8 cellular contexts compared by ENCODE assay signal in genomic region chr4:155060873-155061272, GRCh38.
"Had no signal": no experiment of that assay in that cellular context is flagged by ENCODE, and none has a peak within 500 bp of the region (broad histone marks: within the 10 kb centered on the region; RNA-seq: fewer than 3 reads in every experiment).

No MANE protein-coding gene starts in this region.

- H3K4me1 ChIP-seq: HAP-1 had no signal

- H3K4me3 ChIP-seq: HAP-1 had no signal

- H3K36me3 ChIP-seq: HAP-1 had no signal

- H3K9me3 ChIP-seq: HAP-1 had no signal

- DNase-seq: GOT3, H7, HFFc6, KBM-7 had no signal

- H3K27ac ChIP-seq: HL-60 had no signal

- ATAC-seq: HCT116, HepG2 had no signal

- FAIRE-seq: HepG2 had no signal
